Comparison of ENCODE assay signal across 3 cellular contexts in the genomic region with DNA sequence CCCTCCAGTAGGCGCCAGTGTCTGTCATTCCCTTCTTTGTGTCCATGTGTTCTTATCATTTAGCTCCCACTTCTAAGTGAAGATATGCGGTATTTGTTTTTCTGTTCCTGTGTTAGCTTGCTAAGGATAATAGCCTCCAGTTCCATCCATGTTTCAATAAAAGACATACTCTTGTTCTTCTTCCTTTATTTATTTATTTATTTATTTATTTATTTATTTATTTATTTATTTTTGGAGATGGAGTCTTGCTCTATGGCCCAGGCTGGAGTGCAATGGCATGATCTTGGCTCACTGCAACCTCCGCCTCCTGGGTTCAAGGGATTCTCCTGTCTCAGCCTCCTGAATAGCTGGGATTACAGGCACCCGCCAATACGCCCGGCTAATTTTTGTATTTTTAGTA.
A peak's percentile ranks its signal among the peaks of the same experiment; 100 is the strongest.
DNase-seq lines count a peak whose midpoint lies in the region; ATAC-seq, FAIRE-seq and TF ChIP-seq lines count a peak whose summit lies in the region.
"Not testable (repeated sequence)": the region's sequence is repeated elsewhere in the genome, so short reads cannot be mapped to it uniquely, and the experiment has no call there.

No MANE protein-coding gene starts in this region.

- H3K4me3 ChIP-seq in A549; HEK293 (ENCODE audit: low read depth, low read length): not testable (repeated sequence)

- H3K27me3 Mint-ChIP-seq in H9 (ENCODE audit: low read depth) = not testable (repeated sequence)

- H3K36me3 ChIP-seq in HEK293 (ENCODE audit: control insufficient read depth in 2 of 2, insufficient read depth in 1 of 2, low read length in 2 of 2) = not testable (repeated sequence)

- H3K36me3 Mint-ChIP-seq in H9 (ENCODE audit: insufficient read depth in 1 of 3, low read depth in 3 of 3) = peaks cover 63 to 66% (median 64%) of the 10 kb centered on the region in 3 experiments

- not testable (repeated sequence) for H3K18ac ChIP-seq in H9 (ENCODE audit: insufficient read length, low read depth, low read length)

- not testable (repeated sequence) for TF ChIP-seq RAD21 in A549 (conservative IDR thresholded peaks at IDR 0.05 in 1 of 2, IDR thresholded peaks at IDR 0.05 in 1 of 2)

- H3K4me1 Mint-ChIP-seq in H9 = not testable (repeated sequence)

- not testable (repeated sequence) for H3K23me2 ChIP-seq in H9 (ENCODE audit: insufficient read length, low read depth, low read length, poor library complexity, severe bottlenecking)

- not testable (repeated sequence) for TF ChIP-seq POLR2A in A549 (IDR thresholded peaks at IDR 0.05; ENCODE audit: low read length)

- not testable (repeated sequence) for H3K79me1 ChIP-seq in H9 (ENCODE audit: insufficient read depth, low read depth, low read length, poor library complexity, severe bottlenecking)

- not testable (repeated sequence) for H4K8ac ChIP-seq in H9 (replicated peaks; ENCODE audit: insufficient read length, low read depth, low read length)

- H3K27ac Mint-ChIP-seq in H9 = peak overlapping the region in 2 of 3 experiments; percentile 66 to 78; a peak in 2 of 7 replicates

- not testable (repeated sequence) for H3K4ac ChIP-seq in H9 (ENCODE audit: low read depth, low read length)

- not testable (repeated sequence) for H3K79me2 ChIP-seq in H9 (ENCODE audit: insufficient read depth, low read length)

- not testable (repeated sequence) for FAIRE-seq in A549 (lab: Jason Lieb, UNC)

- not testable (repeated sequence) for H2BK120ac ChIP-seq in H9 (ENCODE audit: low read depth, low read length, poor library complexity, severe bottlenecking)

- not testable (repeated sequence) for H3K9me3 ChIP-seq in A549; H9 (ENCODE audit: control insufficient read depth, low read depth, low read length); HEK293 (ENCODE audit: control insufficient read depth, insufficient read depth, low read depth, low read length)

- not testable (repeated sequence) for H2BK12ac ChIP-seq in H9 (ENCODE audit: insufficient read length, low read depth, low read length)

- not testable (repeated sequence) for H3K27ac ChIP-seq in A549; H9 (ENCODE audit: insufficient read length, low read depth, low read length); HEK293 (ENCODE audit: extremely low read depth, low read depth, low read length)

- H4K20me1 ChIP-seq in H9 (ENCODE audit: control insufficient read depth, insufficient read depth, insufficient read length) = not testable (repeated sequence)

- CTCF ChIA-PET in A549 (lab: Yijun Ruan, JAX); HEK293 (lab: Yijun Ruan, JAX): not testable (repeated sequence)

- 79% methylated on average over 6 of the region's 6 CpGs for WGBS in A549 (ENCODE audit: missing lambda C conversion rate)
- no CpG with 5 or more reads among the region's 6 CpGs for WGBS in H9 (ENCODE audit: extremely low coverage, insufficient read length, low lambda C conversion rate)

- H3K9me3 Mint-ChIP-seq in H9 = peaks cover 17 to 29% of the 10 kb centered on the region in 2 experiments

- not testable (repeated sequence) for H3T11ph ChIP-seq in H9 (ENCODE audit: low read length)

- H2BK20ac ChIP-seq in H9 (ENCODE audit: low read depth, low read length, poor library complexity, severe bottlenecking) = not testable (repeated sequence)

- not testable (repeated sequence) for H3K14ac ChIP-seq in H9 (ENCODE audit: insufficient read depth, low read length)

- not testable (repeated sequence) for DNase-seq in A549 (ENCODE audit: low read depth in 1 of 2, low spot score in 1 of 2); H9

- not testable (repeated sequence) for H3K27me3 ChIP-seq in H9 (ENCODE audit: insufficient read depth, low read length)

- not testable (repeated sequence) for H2BK15ac ChIP-seq in H9 (ENCODE audit: low read depth, low read length)

- not testable (repeated sequence) for H3K4me3 Mint-ChIP-seq in H9

- H2AK5ac ChIP-seq in H9 (ENCODE audit: insufficient read length, low read length) = not testable (repeated sequence)

- not testable (repeated sequence) for H4K91ac ChIP-seq in H9 (ENCODE audit: insufficient read length, low read depth, low read length)

- not testable (repeated sequence) for TF ChIP-seq EP300 in A549 (IDR thresholded peaks at IDR 0.05)

- H3K4me2 ChIP-seq in A549; H9 (ENCODE audit: insufficient read depth, insufficient read length, low read length): not testable (repeated sequence)

- not testable (repeated sequence) for H2AFZ ChIP-seq in H9 (ENCODE audit: low read length)

- not testable (repeated sequence) for ATAC-seq in A549

- H3K56ac ChIP-seq in H9 (ENCODE audit: insufficient read length, low read depth, low read length) = not testable (repeated sequence)

- H3K23ac ChIP-seq in H9 (ENCODE audit: insufficient read length, low read depth, low read length) = not testable (repeated sequence)

- not testable (repeated sequence) for TF ChIP-seq CTCF in A549 (IDR thresholded peaks at IDR 0.05); H9 (conservative IDR thresholded peaks at IDR 0.05); HEK293 (tag by site-specific recombination; IDR thresholded peaks at IDR 0.05)

- POLR2A ChIA-PET in A549 (lab: Yijun Ruan, JAX); HEK293 (lab: Yijun Ruan, JAX): not testable (repeated sequence)

- H3K4me1 ChIP-seq in A549; H9 (ENCODE audit: insufficient read depth, low read length); HEK293 (ENCODE audit: control insufficient read depth, insufficient read depth, low read length): not testable (repeated sequence)

- not testable (repeated sequence) for H2BK5ac ChIP-seq in H9 (ENCODE audit: insufficient read length, low read length)

- not testable (repeated sequence) for H4K5ac ChIP-seq in H9 (ENCODE audit: insufficient read length, low read depth, low read length)

- not testable (repeated sequence) for H3K9ac ChIP-seq in H9 (ENCODE audit: extremely low read depth, insufficient read length, low read length)

TF ChIP-seq in A549, 52 proteins besides CTCF, POLR2A, EP300 and RAD21:
- TF ChIP-seq ZC3H11A (IDR thresholded peaks at IDR 0.05) = peak; percentile 64
TF ChIP-seq in A549: peak in this region for 1; not testable (repeated sequence) for 51.

TF ChIP-seq in HEK293, 187 proteins besides CTCF, POLR2A, EP300 and RAD21 (continues in another document):
- TF ChIP-seq GFI1B (tag by site-specific recombination; IDR thresholded peaks at IDR 0.05) (0 out of 2 replicates have a peak, but pooled peaks have one; percentile 6), ZNF555 (tag by site-specific recombination; conservative IDR thresholded peaks at IDR 0.05) (peak; percentile 69), ZNF704 (tag by site-specific recombination; IDR thresholded peaks at IDR 0.05) (0 out of 2 replicates have a peak, but pooled peaks have one; percentile 8), ZBTB8A (tag by site-specific recombination; IDR thresholded peaks at IDR 0.05) (0 out of 2 replicates have a peak, but pooled peaks have one; percentile 29), ZNF510 (tag by site-specific recombination; IDR thresholded peaks at IDR 0.05; ENCODE audit: insufficient replicate concordance) (peak; percentile 48), ZNF202 (tag by site-specific recombination; IDR thresholded peaks at IDR 0.05; ENCODE audit: borderline replicate concordance) (peak; percentile 66; the same call in 1 of the 2 replicates), ZNF426 (tag by site-specific recombination; IDR thresholded peaks at IDR 0.05) (peak; percentile 65)
- TF ChIP-seq, protein P1, sequence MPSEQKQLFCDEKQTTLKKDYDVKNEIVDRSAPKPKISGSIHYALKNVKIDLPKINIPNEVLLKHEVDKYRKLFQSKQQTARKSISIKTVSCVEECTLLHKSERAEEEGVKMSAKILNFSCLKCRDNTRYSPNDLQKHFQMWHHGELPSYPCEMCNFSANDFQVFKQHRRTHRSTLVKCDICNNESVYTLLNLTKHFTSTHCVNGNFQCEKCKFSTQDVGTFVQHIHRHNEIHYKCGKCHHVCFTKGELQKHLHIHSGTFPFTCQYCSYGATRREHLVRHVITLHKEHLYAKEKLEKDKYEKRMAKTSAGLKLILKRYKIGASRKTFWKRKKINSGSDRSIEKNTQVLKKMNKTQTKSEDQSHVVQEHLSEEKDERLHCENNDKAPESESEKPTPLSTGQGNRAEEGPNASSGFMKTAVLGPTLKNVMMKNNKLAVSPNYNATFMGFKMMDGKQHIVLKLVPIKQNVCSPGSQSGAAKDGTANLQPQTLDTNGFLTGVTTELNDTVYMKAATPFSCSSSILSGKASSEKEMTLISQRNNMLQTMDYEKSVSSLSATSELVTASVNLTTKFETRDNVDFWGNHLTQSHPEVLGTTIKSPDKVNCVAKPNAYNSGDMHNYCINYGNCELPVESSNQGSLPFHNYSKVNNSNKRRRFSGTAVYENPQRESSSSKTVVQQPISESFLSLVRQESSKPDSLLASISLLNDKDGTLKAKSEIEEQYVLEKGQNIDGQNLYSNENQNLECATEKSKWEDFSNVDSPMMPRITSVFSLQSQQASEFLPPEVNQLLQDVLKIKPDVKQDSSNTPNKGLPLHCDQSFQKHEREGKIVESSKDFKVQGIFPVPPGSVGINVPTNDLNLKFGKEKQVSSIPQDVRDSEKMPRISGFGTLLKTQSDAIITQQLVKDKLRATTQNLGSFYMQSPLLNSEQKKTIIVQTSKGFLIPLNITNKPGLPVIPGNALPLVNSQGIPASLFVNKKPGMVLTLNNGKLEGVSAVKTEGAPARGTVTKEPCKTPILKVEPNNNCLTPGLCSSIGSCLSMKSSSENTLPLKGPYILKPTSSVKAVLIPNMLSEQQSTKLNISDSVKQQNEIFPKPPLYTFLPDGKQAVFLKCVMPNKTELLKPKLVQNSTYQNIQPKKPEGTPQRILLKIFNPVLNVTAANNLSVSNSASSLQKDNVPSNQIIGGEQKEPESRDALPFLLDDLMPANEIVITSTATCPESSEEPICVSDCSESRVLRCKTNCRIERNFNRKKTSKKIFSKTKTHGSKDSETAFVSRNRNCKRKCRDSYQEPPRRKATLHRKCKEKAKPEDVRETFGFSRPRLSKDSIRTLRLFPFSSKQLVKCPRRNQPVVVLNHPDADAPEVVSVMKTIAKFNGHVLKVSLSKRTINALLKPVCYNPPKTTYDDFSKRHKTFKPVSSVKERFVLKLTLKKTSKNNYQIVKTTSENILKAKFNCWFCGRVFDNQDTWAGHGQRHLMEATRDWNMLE (tag by site-specific recombination; conservative IDR thresholded peaks at IDR 0.05; ENCODE audit: low read depth) = peak; percentile 81
